Comparison of ENCODE assay signal across 10 cellular contexts in the genomic region with DNA sequence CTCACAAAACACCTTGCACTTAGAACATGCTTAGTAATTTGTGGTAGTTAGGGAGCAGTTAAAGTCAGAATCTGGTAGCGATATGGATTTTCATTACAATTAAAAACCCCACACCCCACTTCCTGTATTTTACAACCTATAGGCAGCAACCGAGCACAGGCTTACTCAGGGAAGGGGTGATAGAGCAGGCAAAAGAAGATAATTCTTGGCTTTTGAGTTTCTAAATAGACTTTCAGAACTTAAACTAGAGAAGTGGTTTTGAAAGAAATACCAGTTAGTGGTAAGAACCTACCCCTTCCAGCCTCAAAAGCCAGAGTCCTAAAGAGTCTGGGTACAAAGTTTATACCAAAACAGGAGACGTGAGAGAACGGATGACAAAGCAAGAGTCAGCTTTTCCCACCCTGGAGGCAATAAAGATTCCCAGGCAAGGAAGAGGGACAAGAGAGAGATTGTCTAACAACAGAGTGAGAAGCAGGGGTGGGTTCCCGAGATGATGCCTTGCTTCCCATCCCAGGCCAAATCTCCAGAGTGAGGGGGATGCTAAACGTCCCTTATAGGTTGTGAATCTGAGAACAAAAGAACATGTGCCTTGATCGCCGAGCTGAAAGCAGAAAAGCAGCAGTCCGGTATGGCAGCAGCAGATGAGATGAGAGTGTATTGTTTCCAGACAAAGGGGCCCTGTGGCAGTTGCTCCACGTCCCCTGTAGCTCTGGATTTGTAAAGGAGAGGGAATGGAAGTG. TPM values are rescaled to one million over a fixed set of nuclear protein-coding genes. Genes with fewer than 3 reads are reported as not detected.
DNase-seq lines count a peak whose midpoint lies in the region; ATAC-seq and TF ChIP-seq lines count a peak whose summit lies in the region.
"Had no signal": no experiment of that assay in that cellular context is flagged by ENCODE, and none has a peak within 500 bp of the region (broad histone marks: within the 10 kb centered on the region; RNA-seq: fewer than 3 reads in every experiment).

No MANE protein-coding gene starts in this region.

- H3K9me3 Mint-ChIP-seq in activated T-cell treated with anti-CD3 and anti-CD28 coated beads, Interleukin-2, amount 50 U/mL, for 4 hours, result no peaks in the 10 kb centered on the region
- H3K9me3 Mint-ChIP-seq in stimulated activated memory B cell treated with anti-CD40 and anti-IgM and Interleukin-4, amounts not matched to agents 10 μg/mL and 1 μg/mL and 100 μg/mL, for 72 hours, result peaks cover 3% of the 10 kb centered on the region
- H3K9me3 Mint-ChIP-seq: nephron had no signal

- peaks cover 36% of the 10 kb centered on the region for H3K36me3 Mint-ChIP-seq in activated T-cell treated with anti-CD3 and anti-CD28 coated beads, Interleukin-2, amount 50 U/mL, for 4 hours (ENCODE audit: insufficient read depth)
- H3K36me3 Mint-ChIP-seq in stimulated activated memory B cell treated with anti-CD40 and anti-IgM and Interleukin-4, amounts not matched to agents 10 μg/mL and 1 μg/mL and 100 μg/mL, for 72 hours, result peaks cover 56% of the 10 kb centered on the region

- H4K20me1 ChIP-seq in OCI-LY1 (ENCODE audit: insufficient read depth, low read length), result no peaks in the 10 kb centered on the region

- peaks cover 61% of the 10 kb centered on the region for H3K36me3 ChIP-seq in OCI-LY1 (ENCODE audit: insufficient read depth, low read length)
- peaks cover 5% of the 10 kb centered on the region for H3K36me3 ChIP-seq in effector memory CD4-positive, alpha-beta T cell (ENCODE audit: control insufficient read depth, insufficient read depth, low read length)
- H3K36me3 ChIP-seq: breast epithelium had no signal

- peak; percentile 33 for ATAC-seq in activated T-cell treated with anti-CD3 and anti-CD28 coated beads, Interleukin-2, amount 50 U/mL, for 4 hours
- ATAC-seq in stimulated activated memory B cell treated with anti-CD40 and anti-IgM and Interleukin-4, amounts not matched to agents 10 μg/mL and 1 μg/mL and 100 μg/mL, for 72 hours, result no peak
- no peak for ATAC-seq in GM19452 (IDR thresholded peaks at IDR 0.05; ENCODE audit: unreplicated experiment)

- DNase-seq in activated T-cell treated with anti-CD3 and anti-CD28 coated beads, Interleukin-2, amount 50 U/mL, for 4 hours, result no peak
- no peak for DNase-seq in activated T-cell treated with anti-CD3 and anti-CD28 coated beads for 4 hours
- DNase-seq in effector memory CD4-positive, alpha-beta T cell, result no peak
- DNase-seq in NCI-H524 treated with DMSO at 0.1 percent for 48 hours (lab: John Stamatoyannopoulos, UW), result no peak
- no peak for DNase-seq in COLO668 (lab: John Stamatoyannopoulos, UW; ENCODE audit: unreplicated experiment)

- peak overlapping the region; percentile 99 for H3K27ac ChIP-seq in OCI-LY1 (ENCODE audit: low read depth, low read length, poor library complexity, severe bottlenecking)
- peak overlapping the region; percentile 3 for H3K27ac ChIP-seq in effector memory CD4-positive, alpha-beta T cell (ENCODE audit: insufficient read depth, low read length, poor library complexity, severe bottlenecking)
- H3K27ac ChIP-seq: breast epithelium had no signal

- H3K9me2 ChIP-seq in OCI-LY1 (ENCODE audit: low read depth, low read length), result no peaks in the 10 kb centered on the region

- peak overlapping the region; percentile 64 for H3K4me2 ChIP-seq in OCI-LY1 (ENCODE audit: low read length)

- no peak overlapping the region for H3K4me3 Mint-ChIP-seq in activated T-cell treated with anti-CD3 and anti-CD28 coated beads, Interleukin-2, amount 50 U/mL, for 4 hours
- H3K4me3 Mint-ChIP-seq in stimulated activated memory B cell treated with anti-CD40 and anti-IgM and Interleukin-4, amounts not matched to agents 10 μg/mL and 1 μg/mL and 100 μg/mL, for 72 hours, result peak overlapping the region; percentile 0
- H3K4me3 Mint-ChIP-seq: nephron had no signal

- H3K4me3 ChIP-seq in OCI-LY1 (ENCODE audit: low read depth, low read length, poor library complexity, severe bottlenecking), result peak overlapping the region; percentile 31
- no peak overlapping the region for H3K4me3 ChIP-seq in effector memory CD4-positive, alpha-beta T cell (ENCODE audit: insufficient read depth, low read depth, low read length, poor library complexity, severe bottlenecking)
- H3K4me3 ChIP-seq: breast epithelium had no signal

- peak overlapping the region; percentile 63 for H3K9ac ChIP-seq in OCI-LY1 (ENCODE audit: low read length)

- H3K9me3 ChIP-seq in OCI-LY1 (ENCODE audit: low read length), result no peaks in the 10 kb centered on the region
- no peaks in the 10 kb centered on the region for H3K9me3 ChIP-seq in effector memory CD4-positive, alpha-beta T cell (ENCODE audit: control insufficient read depth, low read length)
- H3K9me3 ChIP-seq: breast epithelium had no signal

- no peak overlapping the region for H2AFZ ChIP-seq in OCI-LY1 (ENCODE audit: low read length)

- peaks cover 59% of the 10 kb centered on the region for H3K4me1 Mint-ChIP-seq in activated T-cell treated with anti-CD3 and anti-CD28 coated beads, Interleukin-2, amount 50 U/mL, for 4 hours (ENCODE audit: low read depth)
- peaks cover 74% of the 10 kb centered on the region for H3K4me1 Mint-ChIP-seq in stimulated activated memory B cell treated with anti-CD40 and anti-IgM and Interleukin-4, amounts not matched to agents 10 μg/mL and 1 μg/mL and 100 μg/mL, for 72 hours

- TF ChIP-seq CTCF in OCI-LY1 (IDR thresholded peaks at IDR 0.05; ENCODE audit: low read length), result no peak

- H3K79me2 ChIP-seq in OCI-LY1 (ENCODE audit: insufficient read depth, low read length), result no peaks in the 10 kb centered on the region; the same call in 1 of the 2 replicates

- H3K27me3 ChIP-seq in OCI-LY1 (ENCODE audit: insufficient read depth, low read length), result no peaks in the 10 kb centered on the region
- no peaks in the 10 kb centered on the region for H3K27me3 ChIP-seq in effector memory CD4-positive, alpha-beta T cell (replicated peaks; ENCODE audit: control insufficient read depth, insufficient read depth, low read length, poor library complexity, severe bottlenecking)
- H3K27me3 ChIP-seq: breast epithelium had no signal

- H3K4me1 ChIP-seq in OCI-LY1 (ENCODE audit: insufficient read depth, low read length, severe bottlenecking), result peaks cover 94% of the 10 kb centered on the region
- H3K4me1 ChIP-seq in effector memory CD4-positive, alpha-beta T cell (ENCODE audit: control insufficient read depth, insufficient read depth, low read length, poor library complexity, severe bottlenecking), result peaks cover 45% of the 10 kb centered on the region
- H3K4me1 ChIP-seq: breast epithelium had no signal

- peak overlapping the region; percentile 71 for H3K27ac Mint-ChIP-seq in stimulated activated memory B cell treated with anti-CD40 and anti-IgM and Interleukin-4, amounts not matched to agents 10 μg/mL and 1 μg/mL and 100 μg/mL, for 72 hours

- H3F3A ChIP-seq in OCI-LY1 (ENCODE audit: insufficient read depth, low read length), result peaks cover 26% of the 10 kb centered on the region

- no peaks in the 10 kb centered on the region for H3K27me3 Mint-ChIP-seq in activated T-cell treated with anti-CD3 and anti-CD28 coated beads, Interleukin-2, amount 50 U/mL, for 4 hours (ENCODE audit: low read depth)
- no peaks in the 10 kb centered on the region for H3K27me3 Mint-ChIP-seq in stimulated activated memory B cell treated with anti-CD40 and anti-IgM and Interleukin-4, amounts not matched to agents 10 μg/mL and 1 μg/mL and 100 μg/mL, for 72 hours

RNA-seq across cellular contexts. Expression of gene KLHL6, which starts 36.9 kb away (rescaled TPM):
- 10 to 100 TPM; 27.9 to 35.5 (median 29.9) TPM for total RNA-seq in activated T-cell treated with anti-CD3 and anti-CD28 coated beads, Interleukin-2, amount 50 U/mL, for 4 hours

Comparison
In these comparisons a context has a peak if more than half of its experiments do, and no peak if none do; other contexts are left out.
1. ATAC-seq: peak in activated T-cell treated with anti-CD3 and anti-CD28 coated beads, Interleukin-2, amount 50 U/mL, for 4 hours (2 of 2); none in stimulated activated memory B cell treated with anti-CD40 and anti-IgM and Interleukin-4, amounts not matched to agents 10 μg/mL and 1 μg/mL and 100 μg/mL, for 72 hours (single experiment) and GM19452 (single experiment).